In the genomic region with DNA sequence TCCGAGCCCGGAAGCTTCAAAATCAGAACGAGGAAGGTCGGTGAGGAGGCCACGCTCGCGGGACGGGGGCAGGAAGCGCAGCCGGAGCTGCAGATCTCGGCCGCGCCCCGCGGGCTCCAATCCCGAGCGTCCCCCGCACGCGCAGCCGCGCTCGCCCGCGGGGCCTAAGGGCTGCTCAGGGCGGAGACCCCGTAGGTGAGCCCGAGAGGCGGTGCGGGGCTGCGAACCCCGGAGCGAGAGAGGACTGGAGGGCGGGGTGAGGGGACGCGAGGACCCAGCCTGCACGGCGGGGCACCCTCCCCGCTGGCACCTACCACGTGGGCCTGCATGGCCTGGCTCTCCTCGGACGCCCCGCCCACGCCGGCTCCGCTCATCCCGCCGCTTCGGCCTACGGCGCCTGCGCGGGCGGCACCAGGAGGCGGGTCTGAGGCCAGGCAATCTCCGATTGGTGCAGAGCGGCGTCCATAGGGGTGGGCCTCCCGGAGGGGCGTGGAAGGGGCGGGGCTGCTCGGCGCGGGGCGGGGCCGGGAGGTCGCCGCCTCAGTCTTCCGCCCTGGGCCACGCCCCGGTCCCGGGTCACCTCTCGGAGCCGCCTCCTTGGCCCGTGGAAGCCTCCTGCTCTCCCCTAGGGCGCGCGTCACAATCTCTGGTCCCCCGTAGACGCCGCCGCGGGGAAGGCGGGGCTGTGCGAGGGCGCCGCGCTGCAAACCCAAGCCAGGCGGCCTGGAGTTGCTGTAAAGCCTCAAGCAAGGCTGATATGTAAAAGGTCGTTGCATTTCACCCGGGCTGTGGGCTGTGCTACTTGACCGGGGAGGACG, we compare ENCODE assay signal across 1 cellular context.
TF ChIP-seq lines count a peak whose summit lies in the region.

No MANE protein-coding gene starts in this region.

TF ChIP-seq in H1, 55 proteins besides CTCF, POLR2A, EP300 and RAD21 (continued from another document):
- TF ChIP-seq, protein P1, sequence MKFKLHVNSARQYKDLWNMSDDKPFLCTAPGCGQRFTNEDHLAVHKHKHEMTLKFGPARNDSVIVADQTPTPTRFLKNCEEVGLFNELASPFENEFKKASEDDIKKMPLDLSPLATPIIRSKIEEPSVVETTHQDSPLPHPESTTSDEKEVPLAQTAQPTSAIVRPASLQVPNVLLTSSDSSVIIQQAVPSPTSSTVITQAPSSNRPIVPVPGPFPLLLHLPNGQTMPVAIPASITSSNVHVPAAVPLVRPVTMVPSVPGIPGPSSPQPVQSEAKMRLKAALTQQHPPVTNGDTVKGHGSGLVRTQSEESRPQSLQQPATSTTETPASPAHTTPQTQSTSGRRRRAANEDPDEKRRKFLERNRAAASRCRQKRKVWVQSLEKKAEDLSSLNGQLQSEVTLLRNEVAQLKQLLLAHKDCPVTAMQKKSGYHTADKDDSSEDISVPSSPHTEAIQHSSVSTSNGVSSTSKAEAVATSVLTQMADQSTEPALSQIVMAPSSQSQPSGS (IDR thresholded peaks at IDR 0.05; ENCODE audit: low read length), result no peak
- TF ChIP-seq POLR2AphosphoS5 (IDR thresholded peaks at IDR 0.05; ENCODE audit: low read depth, low read length) (no peak; the same call in 1 of the 2 replicates), FOSL1 (IDR thresholded peaks at IDR 0.05; ENCODE audit: insufficient read depth, low read depth, low read length) (no peak), SIX5 (IDR thresholded peaks at IDR 0.05; ENCODE audit: low read depth, low read length) (no peak), TBP (IDR thresholded peaks at IDR 0.05; ENCODE audit: low read depth, low read length) (no peak), TAF1 (IDR thresholded peaks at IDR 0.05; ENCODE audit: low read depth, low read length) (0 out of 2 replicates have a peak, but pooled peaks have one; percentile 12), CBX5 (IDR thresholded peaks at IDR 0.05; ENCODE audit: low read depth, low read length) (no peak), SP1 (IDR thresholded peaks at IDR 0.05; ENCODE audit: low read depth, low read length) (no peak), RFX5 (IDR thresholded peaks at IDR 0.05; ENCODE audit: borderline replicate concordance, low read depth, low read length) (no peak), SIN3A (conservative IDR thresholded peaks at IDR 0.05 in 1 of 2, IDR thresholded peaks at IDR 0.05 in 1 of 2; ENCODE audit: low read depth in 1 of 2, low read length in 2 of 2) (no peak), EZH2 (IDR thresholded peaks at IDR 0.05; ENCODE audit: low read depth, low read length, severe bottlenecking) (no peak), JUN (IDR thresholded peaks at IDR 0.05; ENCODE audit: low read depth, low read length) (no peak), NANOG (IDR thresholded peaks at IDR 0.05; ENCODE audit: insufficient read depth, low read depth, low read length, poor library complexity, severe bottlenecking) (no peak), RNF2 (IDR thresholded peaks at IDR 0.05; ENCODE audit: borderline replicate concordance, low read depth, low read length, missing control alignments, poor library complexity, severe bottlenecking) (no peak), TCF12 (IDR thresholded peaks at IDR 0.05; ENCODE audit: low read depth, low read length) (no peak), CTBP2 (IDR thresholded peaks at IDR 0.05; ENCODE audit: borderline replicate concordance, insufficient read depth, insufficient read length, low read length) (no peak), BCL11A (IDR thresholded peaks at IDR 0.05; ENCODE audit: low read depth in 2 of 2, low read length in 2 of 2) (no peak), GABPA (IDR thresholded peaks at IDR 0.05; ENCODE audit: borderline replicate concordance, insufficient read depth, low read length) (0 out of 2 replicates have a peak, but pooled peaks have one; percentile 30), SRF (IDR thresholded peaks at IDR 0.05; ENCODE audit: low read depth, low read length) (no peak), ASH2L (IDR thresholded peaks at IDR 0.05; ENCODE audit: low read length) (no peak), YY1 (IDR thresholded peaks at IDR 0.05; ENCODE audit: low read depth, low read length) (no peak), CHD2 (IDR thresholded peaks at IDR 0.05; ENCODE audit: low read length) (no peak), SP2 (IDR thresholded peaks at IDR 0.05; ENCODE audit: low read length) (no peak), KDM4A (IDR thresholded peaks at IDR 0.05; ENCODE audit: low read depth, low read length, severe bottlenecking) (peak; percentile 97), SP4 (IDR thresholded peaks at IDR 0.05; ENCODE audit: low read length) (peak; percentile 89; the same call in 1 of the 2 replicates), KDM1A (IDR thresholded peaks at IDR 0.05; ENCODE audit: borderline replicate concordance, low read length) (no peak), JUND (IDR thresholded peaks at IDR 0.05; ENCODE audit: low read length) (no peak), MAFK (IDR thresholded peaks at IDR 0.05; ENCODE audit: low read depth, low read length) (no peak), HDAC2 (IDR thresholded peaks at IDR 0.05; ENCODE audit: borderline replicate concordance in 1 of 2, low read depth in 2 of 2, low read length in 2 of 2) (peak in 1 of 2 experiments; percentile 14; a peak in 1 of 4 replicates), CEBPB (IDR thresholded peaks at IDR 0.05; ENCODE audit: low read depth, low read length) (no peak), TAF7 (optimal IDR thresholded peaks at IDR 0.05; ENCODE audit: borderline replicate concordance, low read depth, low read length) (no peak), GTF2F1 (IDR thresholded peaks at IDR 0.05; ENCODE audit: borderline replicate concordance, low read depth, low read length) (no peak), NRF1 (IDR thresholded peaks at IDR 0.05; ENCODE audit: low read depth, low read length) (peak; percentile 76), BRCA1 (IDR thresholded peaks at IDR 0.05; ENCODE audit: low read depth, low read length) (no peak), SIRT6 (IDR thresholded peaks at IDR 0.05; ENCODE audit: low read length) (no peak), PHF8 (conservative IDR thresholded peaks at IDR 0.05; ENCODE audit: low read depth, low read length) (peak; percentile 81), SAP30 (IDR thresholded peaks at IDR 0.05; ENCODE audit: insufficient read depth, insufficient replicate concordance, low read length) (no peak), CBX8 (IDR thresholded peaks at IDR 0.05; ENCODE audit: borderline replicate concordance, low read depth, low read length) (no peak), BACH1 (IDR thresholded peaks at IDR 0.05; ENCODE audit: low read length) (no peak), CHD1 (IDR thresholded peaks at IDR 0.05; ENCODE audit: low read depth, low read length) (no peak), RXRA (IDR thresholded peaks at IDR 0.05; ENCODE audit: insufficient read depth, low read depth, low read length) (no peak), RBBP5 (IDR thresholded peaks at IDR 0.05; ENCODE audit: borderline replicate concordance, low read depth, low read length) (peak; percentile 37; the same call in 1 of the 2 replicates), CREB1 (IDR thresholded peaks at IDR 0.05) (no peak), EGR1 (IDR thresholded peaks at IDR 0.05; ENCODE audit: borderline replicate concordance, low read depth, low read length) (peak; percentile 53; the same call in 1 of the 2 replicates), TEAD4 (IDR thresholded peaks at IDR 0.05; ENCODE audit: low read depth, low read length) (no peak)
- TF ChIP-seq, protein P2, sequence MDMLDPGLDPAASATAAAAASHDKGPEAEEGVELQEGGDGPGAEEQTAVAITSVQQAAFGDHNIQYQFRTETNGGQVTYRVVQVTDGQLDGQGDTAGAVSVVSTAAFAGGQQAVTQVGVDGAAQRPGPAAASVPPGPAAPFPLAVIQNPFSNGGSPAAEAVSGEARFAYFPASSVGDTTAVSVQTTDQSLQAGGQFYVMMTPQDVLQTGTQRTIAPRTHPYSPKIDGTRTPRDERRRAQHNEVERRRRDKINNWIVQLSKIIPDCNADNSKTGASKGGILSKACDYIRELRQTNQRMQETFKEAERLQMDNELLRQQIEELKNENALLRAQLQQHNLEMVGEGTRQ (IDR thresholded peaks at IDR 0.05; ENCODE audit: low read length), result peak; percentile 70; the same call in 1 of the 2 replicates
- TF ChIP-seq, protein P3, sequence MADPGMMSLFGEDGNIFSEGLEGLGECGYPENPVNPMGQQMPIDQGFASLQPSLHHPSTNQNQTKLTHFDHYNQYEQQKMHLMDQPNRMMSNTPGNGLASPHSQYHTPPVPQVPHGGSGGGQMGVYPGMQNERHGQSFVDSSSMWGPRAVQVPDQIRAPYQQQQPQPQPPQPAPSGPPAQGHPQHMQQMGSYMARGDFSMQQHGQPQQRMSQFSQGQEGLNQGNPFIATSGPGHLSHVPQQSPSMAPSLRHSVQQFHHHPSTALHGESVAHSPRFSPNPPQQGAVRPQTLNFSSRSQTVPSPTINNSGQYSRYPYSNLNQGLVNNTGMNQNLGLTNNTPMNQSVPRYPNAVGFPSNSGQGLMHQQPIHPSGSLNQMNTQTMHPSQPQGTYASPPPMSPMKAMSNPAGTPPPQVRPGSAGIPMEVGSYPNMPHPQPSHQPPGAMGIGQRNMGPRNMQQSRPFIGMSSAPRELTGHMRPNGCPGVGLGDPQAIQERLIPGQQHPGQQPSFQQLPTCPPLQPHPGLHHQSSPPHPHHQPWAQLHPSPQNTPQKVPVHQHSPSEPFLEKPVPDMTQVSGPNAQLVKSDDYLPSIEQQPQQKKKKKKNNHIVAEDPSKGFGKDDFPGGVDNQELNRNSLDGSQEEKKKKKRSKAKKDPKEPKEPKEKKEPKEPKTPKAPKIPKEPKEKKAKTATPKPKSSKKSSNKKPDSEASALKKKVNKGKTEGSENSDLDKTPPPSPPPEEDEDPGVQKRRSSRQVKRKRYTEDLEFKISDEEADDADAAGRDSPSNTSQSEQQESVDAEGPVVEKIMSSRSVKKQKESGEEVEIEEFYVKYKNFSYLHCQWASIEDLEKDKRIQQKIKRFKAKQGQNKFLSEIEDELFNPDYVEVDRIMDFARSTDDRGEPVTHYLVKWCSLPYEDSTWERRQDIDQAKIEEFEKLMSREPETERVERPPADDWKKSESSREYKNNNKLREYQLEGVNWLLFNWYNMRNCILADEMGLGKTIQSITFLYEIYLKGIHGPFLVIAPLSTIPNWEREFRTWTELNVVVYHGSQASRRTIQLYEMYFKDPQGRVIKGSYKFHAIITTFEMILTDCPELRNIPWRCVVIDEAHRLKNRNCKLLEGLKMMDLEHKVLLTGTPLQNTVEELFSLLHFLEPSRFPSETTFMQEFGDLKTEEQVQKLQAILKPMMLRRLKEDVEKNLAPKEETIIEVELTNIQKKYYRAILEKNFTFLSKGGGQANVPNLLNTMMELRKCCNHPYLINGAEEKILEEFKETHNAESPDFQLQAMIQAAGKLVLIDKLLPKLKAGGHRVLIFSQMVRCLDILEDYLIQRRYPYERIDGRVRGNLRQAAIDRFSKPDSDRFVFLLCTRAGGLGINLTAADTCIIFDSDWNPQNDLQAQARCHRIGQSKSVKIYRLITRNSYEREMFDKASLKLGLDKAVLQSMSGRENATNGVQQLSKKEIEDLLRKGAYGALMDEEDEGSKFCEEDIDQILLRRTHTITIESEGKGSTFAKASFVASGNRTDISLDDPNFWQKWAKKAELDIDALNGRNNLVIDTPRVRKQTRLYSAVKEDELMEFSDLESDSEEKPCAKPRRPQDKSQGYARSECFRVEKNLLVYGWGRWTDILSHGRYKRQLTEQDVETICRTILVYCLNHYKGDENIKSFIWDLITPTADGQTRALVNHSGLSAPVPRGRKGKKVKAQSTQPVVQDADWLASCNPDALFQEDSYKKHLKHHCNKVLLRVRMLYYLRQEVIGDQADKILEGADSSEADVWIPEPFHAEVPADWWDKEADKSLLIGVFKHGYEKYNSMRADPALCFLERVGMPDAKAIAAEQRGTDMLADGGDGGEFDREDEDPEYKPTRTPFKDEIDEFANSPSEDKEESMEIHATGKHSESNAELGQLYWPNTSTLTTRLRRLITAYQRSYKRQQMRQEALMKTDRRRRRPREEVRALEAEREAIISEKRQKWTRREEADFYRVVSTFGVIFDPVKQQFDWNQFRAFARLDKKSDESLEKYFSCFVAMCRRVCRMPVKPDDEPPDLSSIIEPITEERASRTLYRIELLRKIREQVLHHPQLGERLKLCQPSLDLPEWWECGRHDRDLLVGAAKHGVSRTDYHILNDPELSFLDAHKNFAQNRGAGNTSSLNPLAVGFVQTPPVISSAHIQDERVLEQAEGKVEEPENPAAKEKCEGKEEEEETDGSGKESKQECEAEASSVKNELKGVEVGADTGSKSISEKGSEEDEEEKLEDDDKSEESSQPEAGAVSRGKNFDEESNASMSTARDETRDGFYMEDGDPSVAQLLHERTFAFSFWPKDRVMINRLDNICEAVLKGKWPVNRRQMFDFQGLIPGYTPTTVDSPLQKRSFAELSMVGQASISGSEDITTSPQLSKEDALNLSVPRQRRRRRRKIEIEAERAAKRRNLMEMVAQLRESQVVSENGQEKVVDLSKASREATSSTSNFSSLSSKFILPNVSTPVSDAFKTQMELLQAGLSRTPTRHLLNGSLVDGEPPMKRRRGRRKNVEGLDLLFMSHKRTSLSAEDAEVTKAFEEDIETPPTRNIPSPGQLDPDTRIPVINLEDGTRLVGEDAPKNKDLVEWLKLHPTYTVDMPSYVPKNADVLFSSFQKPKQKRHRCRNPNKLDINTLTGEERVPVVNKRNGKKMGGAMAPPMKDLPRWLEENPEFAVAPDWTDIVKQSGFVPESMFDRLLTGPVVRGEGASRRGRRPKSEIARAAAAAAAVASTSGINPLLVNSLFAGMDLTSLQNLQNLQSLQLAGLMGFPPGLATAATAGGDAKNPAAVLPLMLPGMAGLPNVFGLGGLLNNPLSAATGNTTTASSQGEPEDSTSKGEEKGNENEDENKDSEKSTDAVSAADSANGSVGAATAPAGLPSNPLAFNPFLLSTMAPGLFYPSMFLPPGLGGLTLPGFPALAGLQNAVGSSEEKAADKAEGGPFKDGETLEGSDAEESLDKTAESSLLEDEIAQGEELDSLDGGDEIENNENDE (IDR thresholded peaks at IDR 0.05; ENCODE audit: insufficient replicate concordance, low read length), result no peak
- TF ChIP-seq, protein P4, sequence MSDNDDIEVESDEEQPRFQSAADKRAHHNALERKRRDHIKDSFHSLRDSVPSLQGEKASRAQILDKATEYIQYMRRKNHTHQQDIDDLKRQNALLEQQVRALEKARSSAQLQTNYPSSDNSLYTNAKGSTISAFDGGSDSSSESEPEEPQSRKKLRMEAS (IDR thresholded peaks at IDR 0.05), result peak; percentile 73
- TF ChIP-seq, protein P5, sequence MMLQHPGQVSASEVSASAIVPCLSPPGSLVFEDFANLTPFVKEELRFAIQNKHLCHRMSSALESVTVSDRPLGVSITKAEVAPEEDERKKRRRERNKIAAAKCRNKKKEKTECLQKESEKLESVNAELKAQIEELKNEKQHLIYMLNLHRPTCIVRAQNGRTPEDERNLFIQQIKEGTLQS (IDR thresholded peaks at IDR 0.05; ENCODE audit: insufficient read depth, low read depth, low read length), result no peak
- TF ChIP-seq, protein P6, sequence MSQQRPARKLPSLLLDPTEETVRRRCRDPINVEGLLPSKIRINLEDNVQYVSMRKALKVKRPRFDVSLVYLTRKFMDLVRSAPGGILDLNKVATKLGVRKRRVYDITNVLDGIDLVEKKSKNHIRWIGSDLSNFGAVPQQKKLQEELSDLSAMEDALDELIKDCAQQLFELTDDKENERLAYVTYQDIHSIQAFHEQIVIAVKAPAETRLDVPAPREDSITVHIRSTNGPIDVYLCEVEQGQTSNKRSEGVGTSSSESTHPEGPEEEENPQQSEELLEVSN (IDR thresholded peaks at IDR 0.05), result peak; percentile 39; the same call in 1 of the 2 replicates
